In genomic region chr7:35004531-35005096, GRCh38 we compare ENCODE assay signal across 11 cellular contexts. TPM values are rescaled to one million over a fixed set of nuclear protein-coding genes. Genes with fewer than 3 reads are reported as not detected.
DNase-seq lines count a peak whose midpoint lies in the region; ATAC-seq and TF ChIP-seq lines count a peak whose summit lies in the region.
"Had no signal": no experiment of that assay in that cellular context is flagged by ENCODE, and none has a peak within 500 bp of the region (broad histone marks: within the 10 kb centered on the region; RNA-seq: fewer than 3 reads in every experiment).

No MANE protein-coding gene starts in this region.

- ATAC-seq in PC-3: peak; percentile 11
- ATAC-seq in HG03039 (IDR thresholded peaks at IDR 0.05; ENCODE audit: unreplicated experiment): no peak
- ATAC-seq in GM21723 (IDR thresholded peaks at IDR 0.05; ENCODE audit: unreplicated experiment): no peak
- ATAC-seq: natural killer cell treated with Interleukin-12 subunit alpha and Interleukin-12 subunit beta and Interleukin-15 and Interleukin-18, amount 100 ng/mL, for 72 hours had no signal

- CTCF ChIA-PET in PC-3 (lab: Charles Lee): no interaction called here

- POLR2A ChIA-PET in PC-3 (lab: Charles Lee; ENCODE audit: unreplicated experiment): interaction anchor here (0.7 kb wide), 1 partner anchor 30 kb away, joined by 3 read pairs; no protein-coding TSS in a partner anchor

- H3F3A ChIP-seq in PC-3 (ENCODE audit: low read length, unreplicated experiment): peaks cover 4% of the 10 kb centered on the region

- DNase-seq in H4 (ENCODE audit: low spot score) (peak; percentile 41), PC-3 (peak; percentile 69), epithelial cell of prostate (ENCODE audit: low read depth, low spot score) (no peak), pons (ENCODE audit: low spot score) (peak; percentile 68), superior temporal gyrus (ENCODE audit: extremely low spot score) (no peak), NCI-H345 (lab: John Stamatoyannopoulos, UW) (no peak)
- DNase-seq: activated T-cell treated with anti-CD3 and anti-CD28 coated beads for 4 hours had no signal

- H3K79me2 ChIP-seq in PC-3 (ENCODE audit: low read length): no peaks in the 10 kb centered on the region

- H2AFZ ChIP-seq in PC-3 (ENCODE audit: low read length): no peak overlapping the region

- H3K27ac ChIP-seq in PC-3 (ENCODE audit: low read length): peak overlapping the region; percentile 98
- H3K27ac ChIP-seq in epithelial cell of prostate: peak overlapping the region; percentile 64
- H3K27ac ChIP-seq: HL-60 had no signal

- peak overlapping the region; percentile 75 for H3K9ac ChIP-seq in PC-3 (ENCODE audit: low read length)

- H3K4me3 ChIP-seq in PC-3 (ENCODE audit: low read length): peak overlapping the region; percentile 37; the same call in 1 of the 2 replicates

- TF ChIP-seq CTCF in PC-3 (conservative IDR thresholded peaks at IDR 0.05; ENCODE audit: low read depth, low read length): no peak

- H3K27me3 ChIP-seq in PC-3 (ENCODE audit: low read length): no peaks in the 10 kb centered on the region

- no peaks in the 10 kb centered on the region for H3K9me3 ChIP-seq in PC-3 (ENCODE audit: low read length)

- H3K36me3 ChIP-seq in PC-3 (ENCODE audit: low read depth, low read length): no peaks in the 10 kb centered on the region

- H3K4me1 ChIP-seq in PC-3 (ENCODE audit: insufficient read depth, low read length): peaks cover 23% of the 10 kb centered on the region

- BruUV-seq in PC-3 (replicated peaks; lab: Mats Ljungman, UMichigan): TSS peak; percentile 85

- intact Hi-C loops in PC-3 (cut with micrococcal nuclease): loop anchor here (10.0 kb wide), 1 partner anchor 180 kb away; no protein-coding TSS in a partner anchor

- H3K4me2 ChIP-seq in PC-3 (ENCODE audit: low read length): peak overlapping the region; percentile 65

- H3K9me2 ChIP-seq in PC-3 (replicated peaks; ENCODE audit: low read length): no peaks in the 10 kb centered on the region

- no peaks in the 10 kb centered on the region for H4K20me1 ChIP-seq in PC-3 (ENCODE audit: low read length)

RNA-seq across cellular contexts. Expression of gene DPY19L1, which starts 32.7 kb away (rescaled TPM):
- 97.4 and 119 TPM in 2 replicates for total RNA-seq in H4 (2014; rRNA removed; shearing (Covaris generic))
- 10.7 and 11.2 TPM in 2 replicates for total RNA-seq in PC-3 (2014; rRNA removed)

Comparison
In these comparisons a context has a peak if more than half of its experiments do, and no peak if none do; other contexts are left out.
1. DNase-seq: peak in H4 (single experiment), PC-3 (single experiment) and pons (single experiment); none in epithelial cell of prostate (single experiment), superior temporal gyrus (single experiment) and NCI-H345 (single experiment).